In the genomic region with DNA sequence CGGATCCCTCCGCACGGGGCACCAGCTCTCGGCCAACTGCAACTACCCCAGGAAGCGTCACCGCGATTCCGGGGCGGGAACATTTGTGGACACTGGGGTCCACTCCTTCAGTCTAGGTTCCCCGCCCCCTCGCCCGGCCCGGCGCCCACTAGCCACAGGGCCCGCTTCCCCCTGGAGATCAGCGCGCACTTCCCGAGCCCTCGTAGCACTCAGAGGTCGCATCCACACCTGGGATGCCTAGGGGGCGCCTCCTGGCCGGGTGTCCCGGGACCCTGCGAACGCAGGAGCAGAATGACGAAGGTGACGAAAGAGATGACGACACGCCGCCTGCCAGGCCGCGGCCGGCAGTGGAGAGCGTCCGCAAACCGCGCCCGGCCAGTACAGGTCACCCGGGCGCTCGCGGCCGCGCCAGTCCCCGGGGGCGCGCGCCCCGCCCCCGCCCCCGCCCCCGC, we compare ENCODE assay signal across 1 cellular context.
TF ChIP-seq lines count a peak whose summit lies in the region.

No MANE protein-coding gene starts in this region.

TF ChIP-seq in WTC11, 78 proteins besides CTCF, POLR2A, EP300 and RAD21 (continued from another document and continues in another):
- TF ChIP-seq, protein P1, sequence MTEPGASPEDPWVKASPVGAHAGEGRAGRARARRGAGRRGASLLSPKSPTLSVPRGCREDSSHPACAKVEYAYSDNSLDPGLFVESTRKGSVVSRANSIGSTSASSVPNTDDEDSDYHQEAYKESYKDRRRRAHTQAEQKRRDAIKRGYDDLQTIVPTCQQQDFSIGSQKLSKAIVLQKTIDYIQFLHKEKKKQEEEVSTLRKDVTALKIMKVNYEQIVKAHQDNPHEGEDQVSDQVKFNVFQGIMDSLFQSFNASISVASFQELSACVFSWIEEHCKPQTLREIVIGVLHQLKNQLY (CRISPR knock-in tag; IDR thresholded peaks at IDR 0.05) = no peak
- TF ChIP-seq JUN (CRISPR knock-in tag; IDR thresholded peaks at IDR 0.05) = no peak
- no peak for TF ChIP-seq HMGA2 (CRISPR knock-in tag; IDR thresholded peaks at IDR 0.05)
- no peak for TF ChIP-seq NFYB (CRISPR knock-in tag; conservative IDR thresholded peaks at IDR 0.05; ENCODE audit: low read depth)
- TF ChIP-seq GABPB1 (CRISPR knock-in tag; IDR thresholded peaks at IDR 0.05) = peak; percentile 94
- peak; percentile 92; the same call in 1 of the 2 replicates for TF ChIP-seq CREM (CRISPR knock-in tag; IDR thresholded peaks at IDR 0.05)
- TF ChIP-seq CBFB (CRISPR knock-in tag; IDR thresholded peaks at IDR 0.05; ENCODE audit: low read depth) = no peak
- TF ChIP-seq, protein P2, sequence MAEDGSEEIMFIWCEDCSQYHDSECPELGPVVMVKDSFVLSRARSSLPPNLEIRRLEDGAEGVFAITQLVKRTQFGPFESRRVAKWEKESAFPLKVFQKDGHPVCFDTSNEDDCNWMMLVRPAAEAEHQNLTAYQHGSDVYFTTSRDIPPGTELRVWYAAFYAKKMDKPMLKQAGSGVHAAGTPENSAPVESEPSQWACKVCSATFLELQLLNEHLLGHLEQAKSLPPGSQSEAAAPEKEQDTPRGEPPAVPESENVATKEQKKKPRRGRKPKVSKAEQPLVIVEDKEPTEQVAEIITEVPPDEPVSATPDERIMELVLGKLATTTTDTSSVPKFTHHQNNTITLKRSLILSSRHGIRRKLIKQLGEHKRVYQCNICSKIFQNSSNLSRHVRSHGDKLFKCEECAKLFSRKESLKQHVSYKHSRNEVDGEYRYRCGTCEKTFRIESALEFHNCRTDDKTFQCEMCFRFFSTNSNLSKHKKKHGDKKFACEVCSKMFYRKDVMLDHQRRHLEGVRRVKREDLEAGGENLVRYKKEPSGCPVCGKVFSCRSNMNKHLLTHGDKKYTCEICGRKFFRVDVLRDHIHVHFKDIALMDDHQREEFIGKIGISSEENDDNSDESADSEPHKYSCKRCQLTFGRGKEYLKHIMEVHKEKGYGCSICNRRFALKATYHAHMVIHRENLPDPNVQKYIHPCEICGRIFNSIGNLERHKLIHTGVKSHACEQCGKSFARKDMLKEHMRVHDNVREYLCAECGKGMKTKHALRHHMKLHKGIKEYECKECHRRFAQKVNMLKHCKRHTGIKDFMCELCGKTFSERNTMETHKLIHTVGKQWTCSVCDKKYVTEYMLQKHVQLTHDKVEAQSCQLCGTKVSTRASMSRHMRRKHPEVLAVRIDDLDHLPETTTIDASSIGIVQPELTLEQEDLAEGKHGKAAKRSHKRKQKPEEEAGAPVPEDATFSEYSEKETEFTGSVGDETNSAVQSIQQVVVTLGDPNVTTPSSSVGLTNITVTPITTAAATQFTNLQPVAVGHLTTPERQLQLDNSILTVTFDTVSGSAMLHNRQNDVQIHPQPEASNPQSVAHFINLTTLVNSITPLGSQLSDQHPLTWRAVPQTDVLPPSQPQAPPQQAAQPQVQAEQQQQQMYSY (CRISPR knock-in tag; IDR thresholded peaks at IDR 0.05) = no peak
- TF ChIP-seq, protein P3, sequence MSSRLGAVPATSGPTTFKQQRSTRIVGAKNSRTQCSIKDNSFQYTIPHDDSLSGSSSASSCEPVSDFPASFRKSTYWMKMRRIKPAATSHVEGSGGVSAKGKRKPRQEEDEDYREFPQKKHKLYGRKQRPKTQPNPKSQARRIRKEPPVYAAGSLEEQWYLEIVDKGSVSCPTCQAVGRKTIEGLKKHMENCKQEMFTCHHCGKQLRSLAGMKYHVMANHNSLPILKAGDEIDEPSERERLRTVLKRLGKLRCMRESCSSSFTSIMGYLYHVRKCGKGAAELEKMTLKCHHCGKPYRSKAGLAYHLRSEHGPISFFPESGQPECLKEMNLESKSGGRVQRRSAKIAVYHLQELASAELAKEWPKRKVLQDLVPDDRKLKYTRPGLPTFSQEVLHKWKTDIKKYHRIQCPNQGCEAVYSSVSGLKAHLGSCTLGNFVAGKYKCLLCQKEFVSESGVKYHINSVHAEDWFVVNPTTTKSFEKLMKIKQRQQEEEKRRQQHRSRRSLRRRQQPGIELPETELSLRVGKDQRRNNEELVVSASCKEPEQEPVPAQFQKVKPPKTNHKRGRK (CRISPR knock-in tag; IDR thresholded peaks at IDR 0.05; ENCODE audit: borderline replicate concordance) = no peak
- TF ChIP-seq ZNF138 (CRISPR knock-in tag; conservative IDR thresholded peaks at IDR 0.05) = no peak
- TF ChIP-seq, protein P4, sequence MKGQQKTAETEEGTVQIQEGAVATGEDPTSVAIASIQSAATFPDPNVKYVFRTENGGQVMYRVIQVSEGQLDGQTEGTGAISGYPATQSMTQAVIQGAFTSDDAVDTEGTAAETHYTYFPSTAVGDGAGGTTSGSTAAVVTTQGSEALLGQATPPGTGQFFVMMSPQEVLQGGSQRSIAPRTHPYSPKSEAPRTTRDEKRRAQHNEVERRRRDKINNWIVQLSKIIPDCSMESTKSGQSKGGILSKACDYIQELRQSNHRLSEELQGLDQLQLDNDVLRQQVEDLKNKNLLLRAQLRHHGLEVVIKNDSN (CRISPR knock-in tag; IDR thresholded peaks at IDR 0.05) = no peak
- TF ChIP-seq, protein P5, sequence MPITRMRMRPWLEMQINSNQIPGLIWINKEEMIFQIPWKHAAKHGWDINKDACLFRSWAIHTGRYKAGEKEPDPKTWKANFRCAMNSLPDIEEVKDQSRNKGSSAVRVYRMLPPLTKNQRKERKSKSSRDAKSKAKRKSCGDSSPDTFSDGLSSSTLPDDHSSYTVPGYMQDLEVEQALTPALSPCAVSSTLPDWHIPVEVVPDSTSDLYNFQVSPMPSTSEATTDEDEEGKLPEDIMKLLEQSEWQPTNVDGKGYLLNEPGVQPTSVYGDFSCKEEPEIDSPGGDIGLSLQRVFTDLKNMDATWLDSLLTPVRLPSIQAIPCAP (CRISPR knock-in tag; IDR thresholded peaks at IDR 0.05) = no peak
- TF ChIP-seq IRF2 (CRISPR knock-in tag; IDR thresholded peaks at IDR 0.05; ENCODE audit: borderline replicate concordance, low read depth) = no peak
- no peak for TF ChIP-seq ELF4 (CRISPR knock-in tag; IDR thresholded peaks at IDR 0.05; ENCODE audit: low read depth)
- no peak for TF ChIP-seq RORB (CRISPR knock-in tag; IDR thresholded peaks at IDR 0.05)
- TF ChIP-seq GRHL2 (CRISPR knock-in tag; IDR thresholded peaks at IDR 0.05; ENCODE audit: insufficient replicate concordance, severe bottlenecking) = no peak
- TF ChIP-seq, protein P6, sequence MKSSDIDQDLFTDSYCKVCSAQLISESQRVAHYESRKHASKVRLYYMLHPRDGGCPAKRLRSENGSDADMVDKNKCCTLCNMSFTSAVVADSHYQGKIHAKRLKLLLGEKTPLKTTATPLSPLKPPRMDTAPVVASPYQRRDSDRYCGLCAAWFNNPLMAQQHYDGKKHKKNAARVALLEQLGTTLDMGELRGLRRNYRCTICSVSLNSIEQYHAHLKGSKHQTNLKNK (CRISPR knock-in tag; IDR thresholded peaks at IDR 0.05) = no peak
- TF ChIP-seq ZNF263 (CRISPR knock-in tag; IDR thresholded peaks at IDR 0.05; ENCODE audit: low read depth) = no peak
- no peak for TF ChIP-seq NR3C1 (CRISPR knock-in tag; conservative IDR thresholded peaks at IDR 0.05; ENCODE audit: low read depth)
- TF ChIP-seq NR1H2 (CRISPR knock-in tag; IDR thresholded peaks at IDR 0.05) = no peak
- peak; percentile 29 for TF ChIP-seq ETV6 (CRISPR knock-in tag; IDR thresholded peaks at IDR 0.05)
- no peak; the same call in 1 of the 2 replicates for TF ChIP-seq ESRRA (CRISPR knock-in tag; IDR thresholded peaks at IDR 0.05; ENCODE audit: borderline replicate concordance)
- TF ChIP-seq, protein P7, sequence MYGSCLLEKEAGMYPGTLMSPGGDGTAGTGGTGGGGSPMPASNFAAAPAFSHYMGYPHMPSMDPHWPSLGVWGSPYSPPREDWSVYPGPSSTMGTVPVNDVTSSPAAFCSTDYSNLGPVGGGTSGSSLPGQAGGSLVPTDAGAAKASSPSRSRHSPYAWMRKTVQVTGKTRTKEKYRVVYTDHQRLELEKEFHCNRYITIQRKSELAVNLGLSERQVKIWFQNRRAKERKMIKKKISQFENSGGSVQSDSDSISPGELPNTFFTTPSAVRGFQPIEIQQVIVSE (CRISPR knock-in tag; IDR thresholded peaks at IDR 0.05; ENCODE audit: borderline replicate concordance) = no peak
- TF ChIP-seq ZNF219 (CRISPR knock-in tag; IDR thresholded peaks at IDR 0.05; ENCODE audit: borderline replicate concordance) = no peak
- no peak for TF ChIP-seq TCF7 (CRISPR knock-in tag; IDR thresholded peaks at IDR 0.05; ENCODE audit: low read depth)
- 0 out of 2 replicates have a peak, but pooled peaks have one; percentile 29 for TF ChIP-seq SP1 (CRISPR knock-in tag; conservative IDR thresholded peaks at IDR 0.05)
- TF ChIP-seq MXD4 (CRISPR knock-in tag; IDR thresholded peaks at IDR 0.05; ENCODE audit: borderline replicate concordance) = no peak
- TF ChIP-seq PRRX2 (CRISPR knock-in tag; IDR thresholded peaks at IDR 0.05) = no peak
- TF ChIP-seq TP53 (CRISPR knock-in tag; IDR thresholded peaks at IDR 0.05) = no peak
- no peak for TF ChIP-seq JAZF1 (CRISPR knock-in tag; IDR thresholded peaks at IDR 0.05)
- TF ChIP-seq, protein P8, sequence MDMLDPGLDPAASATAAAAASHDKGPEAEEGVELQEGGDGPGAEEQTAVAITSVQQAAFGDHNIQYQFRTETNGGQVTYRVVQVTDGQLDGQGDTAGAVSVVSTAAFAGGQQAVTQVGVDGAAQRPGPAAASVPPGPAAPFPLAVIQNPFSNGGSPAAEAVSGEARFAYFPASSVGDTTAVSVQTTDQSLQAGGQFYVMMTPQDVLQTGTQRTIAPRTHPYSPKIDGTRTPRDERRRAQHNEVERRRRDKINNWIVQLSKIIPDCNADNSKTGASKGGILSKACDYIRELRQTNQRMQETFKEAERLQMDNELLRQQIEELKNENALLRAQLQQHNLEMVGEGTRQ (CRISPR knock-in tag; IDR thresholded peaks at IDR 0.05) = no peak
- TF ChIP-seq, protein P9, sequence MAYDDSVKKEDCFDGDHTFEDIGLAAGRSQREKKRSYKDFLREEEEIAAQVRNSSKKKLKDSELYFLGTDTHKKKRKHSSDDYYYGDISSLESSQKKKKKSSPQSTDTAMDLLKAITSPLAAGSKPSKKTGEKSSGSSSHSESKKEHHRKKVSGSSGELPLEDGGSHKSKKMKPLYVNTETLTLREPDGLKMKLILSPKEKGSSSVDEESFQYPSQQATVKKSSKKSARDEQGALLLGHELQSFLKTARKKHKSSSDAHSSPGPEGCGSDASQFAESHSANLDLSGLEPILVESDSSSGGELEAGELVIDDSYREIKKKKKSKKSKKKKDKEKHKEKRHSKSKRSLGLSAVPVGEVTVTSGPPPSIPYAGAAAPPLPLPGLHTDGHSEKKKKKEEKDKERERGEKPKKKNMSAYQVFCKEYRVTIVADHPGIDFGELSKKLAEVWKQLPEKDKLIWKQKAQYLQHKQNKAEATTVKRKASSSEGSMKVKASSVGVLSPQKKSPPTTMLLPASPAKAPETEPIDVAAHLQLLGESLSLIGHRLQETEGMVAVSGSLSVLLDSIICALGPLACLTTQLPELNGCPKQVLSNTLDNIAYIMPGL (CRISPR knock-in tag; IDR thresholded peaks at IDR 0.05) = peak; percentile 65; the same call in 1 of the 2 replicates
- no peak for TF ChIP-seq CREB1 (CRISPR knock-in tag; IDR thresholded peaks at IDR 0.05)
- TF ChIP-seq, protein P10, sequence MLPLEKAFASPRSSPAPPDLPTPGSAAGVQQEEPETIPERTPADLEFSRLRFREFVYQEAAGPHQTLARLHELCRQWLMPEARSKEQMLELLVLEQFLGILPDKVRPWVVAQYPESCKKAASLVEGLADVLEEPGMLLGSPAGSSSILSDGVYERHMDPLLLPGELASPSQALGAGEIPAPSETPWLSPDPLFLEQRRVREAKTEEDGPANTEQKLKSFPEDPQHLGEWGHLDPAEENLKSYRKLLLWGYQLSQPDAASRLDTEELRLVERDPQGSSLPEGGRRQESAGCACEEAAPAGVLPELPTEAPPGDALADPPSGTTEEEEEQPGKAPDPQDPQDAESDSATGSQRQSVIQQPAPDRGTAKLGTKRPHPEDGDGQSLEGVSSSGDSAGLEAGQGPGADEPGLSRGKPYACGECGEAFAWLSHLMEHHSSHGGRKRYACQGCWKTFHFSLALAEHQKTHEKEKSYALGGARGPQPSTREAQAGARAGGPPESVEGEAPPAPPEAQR (CRISPR knock-in tag; IDR thresholded peaks at IDR 0.05) = no peak
- no peak for TF ChIP-seq EMX1 (CRISPR knock-in tag; IDR thresholded peaks at IDR 0.05)
- no peak for TF ChIP-seq SMAD3 (CRISPR knock-in tag; IDR thresholded peaks at IDR 0.05; ENCODE audit: borderline replicate concordance)
- TF ChIP-seq, protein P11, sequence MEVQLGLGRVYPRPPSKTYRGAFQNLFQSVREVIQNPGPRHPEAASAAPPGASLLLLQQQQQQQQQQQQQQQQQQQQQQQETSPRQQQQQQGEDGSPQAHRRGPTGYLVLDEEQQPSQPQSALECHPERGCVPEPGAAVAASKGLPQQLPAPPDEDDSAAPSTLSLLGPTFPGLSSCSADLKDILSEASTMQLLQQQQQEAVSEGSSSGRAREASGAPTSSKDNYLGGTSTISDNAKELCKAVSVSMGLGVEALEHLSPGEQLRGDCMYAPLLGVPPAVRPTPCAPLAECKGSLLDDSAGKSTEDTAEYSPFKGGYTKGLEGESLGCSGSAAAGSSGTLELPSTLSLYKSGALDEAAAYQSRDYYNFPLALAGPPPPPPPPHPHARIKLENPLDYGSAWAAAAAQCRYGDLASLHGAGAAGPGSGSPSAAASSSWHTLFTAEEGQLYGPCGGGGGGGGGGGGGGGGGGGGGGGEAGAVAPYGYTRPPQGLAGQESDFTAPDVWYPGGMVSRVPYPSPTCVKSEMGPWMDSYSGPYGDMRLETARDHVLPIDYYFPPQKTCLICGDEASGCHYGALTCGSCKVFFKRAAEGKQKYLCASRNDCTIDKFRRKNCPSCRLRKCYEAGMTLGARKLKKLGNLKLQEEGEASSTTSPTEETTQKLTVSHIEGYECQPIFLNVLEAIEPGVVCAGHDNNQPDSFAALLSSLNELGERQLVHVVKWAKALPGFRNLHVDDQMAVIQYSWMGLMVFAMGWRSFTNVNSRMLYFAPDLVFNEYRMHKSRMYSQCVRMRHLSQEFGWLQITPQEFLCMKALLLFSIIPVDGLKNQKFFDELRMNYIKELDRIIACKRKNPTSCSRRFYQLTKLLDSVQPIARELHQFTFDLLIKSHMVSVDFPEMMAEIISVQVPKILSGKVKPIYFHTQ (CRISPR knock-in tag; IDR thresholded peaks at IDR 0.05) = no peak
- no peak for TF ChIP-seq NR2C2 (CRISPR knock-in tag; IDR thresholded peaks at IDR 0.05)
- peak; percentile 59; the same call in 1 of the 2 replicates for TF ChIP-seq ZNF416 (CRISPR knock-in tag; IDR thresholded peaks at IDR 0.05)
- TF ChIP-seq GTF2I (CRISPR knock-in tag; conservative IDR thresholded peaks at IDR 0.05) = no peak
- TF ChIP-seq RELA (CRISPR knock-in tag; IDR thresholded peaks at IDR 0.05; ENCODE audit: borderline replicate concordance) = no peak; the same call in 1 of the 2 replicates
- no peak for TF ChIP-seq NFE2L1 (CRISPR knock-in tag; IDR thresholded peaks at IDR 0.05)
- TF ChIP-seq NFATC4 (CRISPR knock-in tag; IDR thresholded peaks at IDR 0.05) = no peak
- TF ChIP-seq SMAD4 (CRISPR knock-in tag; IDR thresholded peaks at IDR 0.05) = no peak
- TF ChIP-seq, protein P12, sequence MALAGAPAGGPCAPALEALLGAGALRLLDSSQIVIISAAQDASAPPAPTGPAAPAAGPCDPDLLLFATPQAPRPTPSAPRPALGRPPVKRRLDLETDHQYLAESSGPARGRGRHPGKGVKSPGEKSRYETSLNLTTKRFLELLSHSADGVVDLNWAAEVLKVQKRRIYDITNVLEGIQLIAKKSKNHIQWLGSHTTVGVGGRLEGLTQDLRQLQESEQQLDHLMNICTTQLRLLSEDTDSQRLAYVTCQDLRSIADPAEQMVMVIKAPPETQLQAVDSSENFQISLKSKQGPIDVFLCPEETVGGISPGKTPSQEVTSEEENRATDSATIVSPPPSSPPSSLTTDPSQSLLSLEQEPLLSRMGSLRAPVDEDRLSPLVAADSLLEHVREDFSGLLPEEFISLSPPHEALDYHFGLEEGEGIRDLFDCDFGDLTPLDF (CRISPR knock-in tag; IDR thresholded peaks at IDR 0.05) = no peak
- TF ChIP-seq FOXP1 (CRISPR knock-in tag; IDR thresholded peaks at IDR 0.05; ENCODE audit: borderline replicate concordance) = no peak
